Comparison of ENCODE assay signal across 20 cellular contexts in the genomic region with DNA sequence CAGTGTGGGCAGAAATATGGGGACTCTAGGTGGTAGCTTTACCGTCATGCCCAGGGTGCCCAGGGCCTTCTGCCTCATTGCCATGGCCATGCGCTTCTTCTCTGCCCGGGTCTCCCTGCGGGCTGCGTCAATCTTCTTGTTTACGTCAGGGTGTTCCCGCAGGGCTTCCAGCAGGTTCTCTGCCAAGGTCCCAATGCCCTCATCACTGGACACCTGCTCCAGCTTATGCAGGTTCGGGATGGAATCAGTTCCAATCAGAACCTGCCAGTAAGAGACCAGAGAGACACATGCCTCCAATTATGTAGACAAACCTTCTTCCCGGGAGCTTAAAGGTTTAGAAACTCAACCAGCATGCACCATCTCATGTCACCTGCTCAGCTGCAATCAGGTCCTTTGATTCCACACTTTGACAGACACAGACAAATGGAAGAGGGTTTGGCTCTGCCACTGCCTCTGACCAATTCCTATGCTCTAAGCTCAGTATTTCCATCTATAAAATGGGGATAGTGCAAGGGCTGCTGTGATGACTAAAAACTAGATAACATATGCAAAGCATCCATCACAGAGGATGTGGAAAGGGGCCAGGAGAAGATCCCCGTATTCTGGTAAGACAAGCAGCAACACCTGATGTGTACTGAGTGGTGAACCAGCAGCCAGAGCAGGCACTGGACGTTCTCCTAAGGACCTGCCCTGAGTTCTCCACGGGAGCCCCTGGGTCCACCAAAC.
DNase-seq lines count a peak whose midpoint lies in the region; ATAC-seq and TF ChIP-seq lines count a peak whose summit lies in the region.
"Had no signal": no experiment of that assay in that cellular context is flagged by ENCODE, and none has a peak within 500 bp of the region (broad histone marks: within the 10 kb centered on the region; RNA-seq: fewer than 3 reads in every experiment).

No MANE protein-coding gene starts in this region.

- WGBS in psoas muscle, 3 donors = 43 to 68% (median 49%) methylated on average over 12 of the region's 12 CpGs

- in situ Hi-C loops in G401 (cut with HindIII; ENCODE audit: low sequenced_read_pairs) = no loop called here

- H3K9me3 ChIP-seq in psoas muscle = no peaks in the 10 kb centered on the region
- H3K9me3 ChIP-seq: HAP-1, lower lobe of right lung, mucosa of descending colon, sigmoid colon, SJSA1 had no signal

- H3K36me3 Mint-ChIP-seq in activated CD4-positive, alpha-beta T cell treated with anti-CD3 and anti-CD28 coated beads, Interleukin-2, amount 10 ng/mL, durations not matched to agents 24 days and 14 days (ENCODE audit: low read depth) = peaks cover 80% of the 10 kb centered on the region
- H3K36me3 Mint-ChIP-seq in activated naive CD8-positive, alpha-beta T cell treated with anti-CD3 and anti-CD28 coated beads for 36 hours = peaks cover 43% of the 10 kb centered on the region

- peaks cover 62% of the 10 kb centered on the region for H3K4me1 ChIP-seq in psoas muscle
- H3K4me1 ChIP-seq: HAP-1, SJSA1 had no signal

- peak overlapping the region; percentile 72 for H3K27ac Mint-ChIP-seq in activated CD4-positive, alpha-beta T cell treated with anti-CD3 and anti-CD28 coated beads, Interleukin-2, amount 10 ng/mL, durations not matched to agents 24 days and 14 days
- peak overlapping the region; percentile 40 for H3K27ac Mint-ChIP-seq in activated naive CD8-positive, alpha-beta T cell treated with anti-CD3 and anti-CD28 coated beads for 36 hours
- H3K27ac Mint-ChIP-seq: activated CD4-positive, alpha-beta T cell treated with anti-CD3 and anti-CD28 coated beads, Interleukin-2, amount 10 ng/mL, durations not matched to agents 7 days and 5 days had no signal

- no peak for TF ChIP-seq CTCF in psoas muscle (IDR thresholded peaks at IDR 0.05)

- H3K4me1 Mint-ChIP-seq in activated CD4-positive, alpha-beta T cell treated with anti-CD3 and anti-CD28 coated beads, Interleukin-2, amount 10 ng/mL, durations not matched to agents 24 days and 14 days = peaks cover 30% of the 10 kb centered on the region
- H3K4me1 Mint-ChIP-seq in activated naive CD8-positive, alpha-beta T cell treated with anti-CD3 and anti-CD28 coated beads for 36 hours = peaks cover 19% of the 10 kb centered on the region

- H3K27me3 ChIP-seq in psoas muscle (ENCODE audit: insufficient read depth in 3 of 3, low read length in 2 of 3) = no peaks in the 10 kb centered on the region
- H3K27me3 ChIP-seq: sigmoid colon, SJSA1 had no signal

- intact Hi-C loops in activated CD4-positive, alpha-beta T cell treated with anti-CD3 and anti-CD28 coated beads, Interleukin-2, amount 10 ng/mL, durations not matched to agents 24 days and 14 days (cut with micrococcal nuclease) = loop anchor here (5.0 kb wide), 1 partner anchor 182 kb away; no protein-coding TSS in a partner anchor
- intact Hi-C loops in psoas muscle (cut with DNase I) = no loop called here

- peaks cover 13 to 82% of the 10 kb centered on the region in 2 donors for H3K36me3 ChIP-seq in psoas muscle (ENCODE audit: insufficient read depth in 1 of 2, low read depth in 1 of 2)

- no peaks in the 10 kb centered on the region for H3K9me3 Mint-ChIP-seq in activated CD4-positive, alpha-beta T cell treated with anti-CD3 and anti-CD28 coated beads, Interleukin-2, amount 10 ng/mL, durations not matched to agents 24 days and 14 days
- H3K9me3 Mint-ChIP-seq in activated naive CD8-positive, alpha-beta T cell treated with anti-CD3 and anti-CD28 coated beads for 36 hours = no peaks in the 10 kb centered on the region
- H3K9me3 Mint-ChIP-seq: activated CD4-positive, alpha-beta T cell treated with anti-CD3 and anti-CD28 coated beads, Interleukin-2, amount 10 ng/mL, durations not matched to agents 7 days and 5 days had no signal

- no peaks in the 10 kb centered on the region for H3K27me3 Mint-ChIP-seq in activated CD4-positive, alpha-beta T cell treated with anti-CD3 and anti-CD28 coated beads, Interleukin-2, amount 10 ng/mL, durations not matched to agents 24 days and 14 days
- H3K27me3 Mint-ChIP-seq in activated naive CD8-positive, alpha-beta T cell treated with anti-CD3 and anti-CD28 coated beads for 36 hours = no peaks in the 10 kb centered on the region
- H3K27me3 Mint-ChIP-seq: activated CD4-positive, alpha-beta T cell treated with anti-CD3 and anti-CD28 coated beads, Interleukin-2, amount 10 ng/mL, durations not matched to agents 7 days and 5 days had no signal

- no peak for DNase-seq in activated CD4-positive, alpha-beta T cell treated with anti-CD3 and anti-CD28 coated beads, Interleukin-2, amount 10 ng/mL, durations not matched to agents 24 days and 14 days
- DNase-seq in activated CD4-positive, alpha-beta T cell treated with anti-CD3 and anti-CD28 coated beads, Interleukin-2, amount 50 U/mL, for 1 hour = no peak
- peak; percentile 83 for DNase-seq in G401 (ENCODE audit: low spot score)
- no peak for DNase-seq in activated naive CD8-positive, alpha-beta T cell treated with anti-CD3 and anti-CD28 coated beads for 36 hours
- DNase-seq in psoas muscle = no peak
- DNase-seq in activated CD8-positive, alpha-beta memory T cell treated with anti-CD3 and anti-CD28 coated beads, Interleukin-2, amount 50 U/mL, for 4 hours = no peak
- DNase-seq in HUDEP-2 (lab: John Stamatoyannopoulos, UW; ENCODE audit: unreplicated experiment in 76 of 76) = no peak
- DNase-seq: activated CD4-positive, alpha-beta T cell treated with anti-CD3 and anti-CD28 coated beads, Interleukin-2, amount 10 ng/mL, durations not matched to agents 7 days and 5 days; activated gamma-delta T cell treated with Interleukin-2 at 50 U/mL for 16 hours; Karpas-422; lower lobe of right lung; mucosa of descending colon; MV-4-11; NCI-H1694; NCI-H2171 treated with DMSO at 0.1 percent for 48 hours; NK-92 treated with Interleukin-12 subunit alpha and Interleukin-12 subunit beta, amount 100 ng/mL, for 24 hours; sigmoid colon had no signal

- no peak overlapping the region for H3K4me3 Mint-ChIP-seq in activated CD4-positive, alpha-beta T cell treated with anti-CD3 and anti-CD28 coated beads, Interleukin-2, amount 10 ng/mL, durations not matched to agents 24 days and 14 days
- no peak overlapping the region for H3K4me3 Mint-ChIP-seq in activated naive CD8-positive, alpha-beta T cell treated with anti-CD3 and anti-CD28 coated beads for 36 hours
- H3K4me3 Mint-ChIP-seq: activated CD4-positive, alpha-beta T cell treated with anti-CD3 and anti-CD28 coated beads, Interleukin-2, amount 10 ng/mL, durations not matched to agents 7 days and 5 days had no signal

- peak overlapping the region; percentile 84 for H3K27ac ChIP-seq in psoas muscle
- H3K27ac ChIP-seq: lower lobe of right lung, SJSA1 had no signal

- peak; percentile 7 to 53 (median 41) for ATAC-seq in psoas muscle
- ATAC-seq in GM21737 (IDR thresholded peaks at IDR 0.05; ENCODE audit: unreplicated experiment) = no peak
- ATAC-seq: lower lobe of right lung, mucosa of descending colon had no signal

- H3K4me3 ChIP-seq in psoas muscle = no peak overlapping the region
- H3K4me3 ChIP-seq: HAP-1, lower lobe of right lung, mucosa of descending colon, sigmoid colon, SJSA1 had no signal
